ENCODE assay signal across 11 cellular contexts in the genomic region with DNA sequence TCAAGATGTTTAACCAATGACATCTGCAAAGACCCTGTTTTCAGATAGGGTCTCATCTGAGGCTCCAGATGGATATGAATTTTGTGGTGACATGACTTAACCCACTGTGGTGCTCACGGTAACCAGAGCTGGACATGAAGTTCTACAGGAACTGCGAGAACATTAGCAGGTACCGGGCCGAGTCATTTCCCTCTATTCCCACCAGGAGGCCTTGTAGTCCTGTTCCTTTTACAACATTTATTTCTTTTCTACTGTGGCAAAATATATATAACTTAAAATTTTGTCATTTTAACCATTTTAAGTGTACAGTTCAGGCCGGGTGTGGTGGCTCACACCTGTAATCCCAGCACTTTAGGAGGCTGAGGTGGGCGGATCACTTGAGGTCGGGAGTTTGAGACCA. TPM values are rescaled to one million over a fixed set of nuclear protein-coding genes. Genes with fewer than 3 reads are reported as not detected.
DNase-seq lines count a peak whose midpoint lies in the region; ATAC-seq and TF ChIP-seq lines count a peak whose summit lies in the region.
"Had no signal": no experiment of that assay in that cellular context is flagged by ENCODE, and none has a peak within 500 bp of the region (broad histone marks: within the 10 kb centered on the region; RNA-seq: fewer than 3 reads in every experiment).

No MANE protein-coding gene starts in this region.

- H3K27ac ChIP-seq in Panc1 (ENCODE audit: low read length), result no peak overlapping the region
- H3K27ac ChIP-seq in tibial artery, result no peak overlapping the region
- H3K27ac ChIP-seq: BLaER1 treated with 17β-estradiol and CSF1 and Interleukin-3, amounts not matched to agents 10 nM and 100 nM had no signal

- intact Hi-C loops in Panc1 (cut with micrococcal nuclease; ENCODE audit: unreplicated experiment) (no loop called here), tibial artery (cut with DNase I; ENCODE audit: low total_unique reads) (no loop called here)

- H3K27me3 ChIP-seq in Panc1 (ENCODE audit: control insufficient read depth, insufficient read depth, low read length) (no peaks in the 10 kb centered on the region), tibial artery (no peaks in the 10 kb centered on the region)

- no TSS peak for BruUV-seq in Panc1 (replicated peaks; lab: Mats Ljungman, UMichigan)

- H3K36me3 ChIP-seq in Panc1 (ENCODE audit: control insufficient read depth, insufficient read depth, low read length), result no peaks in the 10 kb centered on the region
- H3K36me3 ChIP-seq in tibial artery, result no peaks in the 10 kb centered on the region
- H3K36me3 ChIP-seq: BLaER1 treated with 17β-estradiol and CSF1 and Interleukin-3, amounts not matched to agents 10 nM and 100 nM had no signal

- H3K4me3 ChIP-seq in Panc1 (ENCODE audit: low read depth in 2 of 2, low read length in 2 of 2) (no peak overlapping the region), fibroblast of mammary gland (ENCODE audit: control insufficient read depth, low read depth, low read length) (no peak overlapping the region), tibial artery (no peak overlapping the region)
- H3K4me3 ChIP-seq: BLaER1 treated with 17β-estradiol and CSF1 and Interleukin-3, amounts not matched to agents 10 nM and 100 nM; mucosa of descending colon had no signal

- in situ Hi-C loops in Panc1 (cut with HindIII; ENCODE audit: low pct_unique_long_range_greater_than_20kb, low sequenced_read_pairs), result no loop called here

- CTCF ChIA-PET in Panc1 (lab: Charles Lee), result interaction anchor here (0.6 kb wide), 1 partner anchor 43 kb away, joined by 3 read pairs; no protein-coding TSS in a partner anchor

- H3K4me1 ChIP-seq in Panc1 (ENCODE audit: control insufficient read depth, insufficient read depth, low read length), result no peaks in the 10 kb centered on the region; the same call in 1 of the 2 replicates
- H3K4me1 ChIP-seq in tibial artery, result peaks cover 0 to 5% (median 2%) of the 10 kb centered on the region in 4 donors

- ATAC-seq in Panc1 (no peak), HG02588 (IDR thresholded peaks at IDR 0.05; ENCODE audit: unreplicated experiment) (no peak)
- ATAC-seq: mucosa of descending colon had no signal

- peak; percentile 18 for DNase-seq in NOMO-1 treated with DMSO at 0.1 percent for 48 hours (lab: John Stamatoyannopoulos, UW; ENCODE audit: unreplicated experiment)
- no peak for DNase-seq in NOMO-1 treated with dmso at 0.1 percent for 144 hours (lab: John Stamatoyannopoulos, UW; ENCODE audit: unreplicated experiment)
- DNase-seq in Panc1 (ENCODE audit: low read depth, low spot score), result no peak
- peak; percentile 41 for DNase-seq in fibroblast of mammary gland (ENCODE audit: low read depth)
- DNase-seq in tibial artery, result no peak
- DNase-seq in UCSD-AML1 (lab: John Stamatoyannopoulos, UW; ENCODE audit: unreplicated experiment), result no peak
- DNase-seq in LoVo (ENCODE audit: low spot score), result no peak
- DNase-seq: mucosa of descending colon had no signal

- POLR2A ChIA-PET in Panc1 (lab: Charles Lee), result no interaction called here

- TF ChIP-seq CTCF in Panc1 (IDR thresholded peaks at IDR 0.05), result peak; percentile 72
- TF ChIP-seq CTCF in fibroblast of mammary gland (conservative IDR thresholded peaks at IDR 0.05; ENCODE audit: control insufficient read depth, insufficient read depth, low read depth, low read length), result peak; percentile 64
- TF ChIP-seq CTCF in tibial artery (IDR thresholded peaks at IDR 0.05), result peak; percentile 28 to 31

- no peaks in the 10 kb centered on the region for H3K9me3 ChIP-seq in Panc1 (ENCODE audit: control insufficient read depth, insufficient read depth, low read depth, low read length)
- H3K9me3 ChIP-seq in tibial artery, result no peaks in the 10 kb centered on the region
- H3K9me3 ChIP-seq: BLaER1 treated with 17β-estradiol and CSF1 and Interleukin-3, amounts not matched to agents 10 nM and 100 nM; mucosa of descending colon had no signal

RNA-seq across cellular contexts. Expression of a gene that starts 7.6 kb away (rescaled TPM):
- not detected for total RNA-seq in Panc1 (2021; ENCODE audit: unreplicated experiment)
- polyA plus RNA-seq in Panc1 (2012; ENCODE audit: insufficient read length), result not detected
- total RNA-seq: mucosa of descending colon; T-helper 2 cell treated with Interferon-gamma antibody and Interleukin-4, amounts not matched to agents 100 ng/mL and 5 ng/mL, for 36 hours had no signal

RNA-seq across cellular contexts. Expression of a gene that starts 26.0 kb away (rescaled TPM):
- 19.4 TPM for total RNA-seq in Panc1 (2021; ENCODE audit: unreplicated experiment)
- polyA plus RNA-seq in Panc1 (2012; ENCODE audit: insufficient read length), result 22.4 TPM

RNA-seq across cellular contexts. Expression of a gene that starts 48.9 kb away (rescaled TPM):
- not detected for total RNA-seq in Panc1 (2021; ENCODE audit: unreplicated experiment)
- 0.64 TPM for polyA plus RNA-seq in Panc1 (2012; ENCODE audit: insufficient read length)
- total RNA-seq: mucosa of descending colon; T-helper 2 cell treated with Interferon-gamma antibody and Interleukin-4, amounts not matched to agents 100 ng/mL and 5 ng/mL, for 36 hours had no signal

RNA-seq across cellular contexts. Expression of a gene that starts 51.1 kb away (rescaled TPM):
- total RNA-seq in Panc1 (2021; ENCODE audit: unreplicated experiment), result 46.6 TPM
- polyA plus RNA-seq in Panc1 (2012; ENCODE audit: insufficient read length), result 26.7 TPM

RNA-seq across cellular contexts. Expression of a gene that starts 57.7 kb away (rescaled TPM):
- 133 TPM for total RNA-seq in Panc1 (2021; ENCODE audit: unreplicated experiment)
- 277 TPM for polyA plus RNA-seq in Panc1 (2012; ENCODE audit: insufficient read length)

Comparison
In these comparisons a context has a peak if more than half of its experiments do, and no peak if none do; other contexts are left out.
1. DNase-seq: peak in NOMO-1 treated with DMSO at 0.1 percent for 48 hours (single experiment) and fibroblast of mammary gland (single experiment); none in NOMO-1 treated with dmso at 0.1 percent for 144 hours (single experiment), Panc1 (single experiment), tibial artery (0 of 2), UCSD-AML1 (single experiment) and LoVo (single experiment).
2. Peak in every context shown above with its lines, with median percentiles within 50 percentile points of each other: CTCF ChIP-seq.